Comparison of ENCODE assay signal across 12 cellular contexts in genomic region chr9:83027153-83027867, GRCh38.
DNase-seq lines count a peak whose midpoint lies in the region; ATAC-seq and TF ChIP-seq lines count a peak whose summit lies in the region.
"Had no signal": no experiment of that assay in that cellular context is flagged by ENCODE, and none has a peak within 500 bp of the region (broad histone marks: within the 10 kb centered on the region; RNA-seq: fewer than 3 reads in every experiment).

No MANE protein-coding gene starts in this region.

- POLR2A ChIA-PET in AG04449 (lab: Yijun Ruan, JAX): interaction anchor here (0.6 to 0.9 kb wide), 3 partner anchors 16 to 39 kb away, joined by 3 read pairs; no protein-coding TSS in a partner anchor

- CTCF ChIA-PET in AG04449 (lab: Yijun Ruan, JAX): interaction anchor here (0.8 to 1.3 kb wide), 2 partner anchors 13 to 15 kb away, joined by 3 read pairs; no protein-coding TSS in a partner anchor

- DNase-seq in AG04449 (ENCODE audit: low read depth, low spot score): peak; percentile 60
- DNase-seq in HPDE6-E6E7 (ENCODE audit: extremely low spot score): peak; percentile 84
- DNase-seq in SW480 (ENCODE audit: low spot score): peak; percentile 93
- DNase-seq in foreskin fibroblast: peak; percentile 79 to 89
- no peak for DNase-seq in NCI-H1694 (lab: John Stamatoyannopoulos, UW)
- no peak for DNase-seq in NCI-H2081 treated with DMSO at 0.1 percent for 48 hours (lab: John Stamatoyannopoulos, UW)
- no peak for DNase-seq in DMS79 treated with DMSO at 0.1 percent for 48 hours (lab: John Stamatoyannopoulos, UW)
- DNase-seq: CD4-positive, alpha-beta memory T cell; posterior cingulate gyrus; transverse colon had no signal

- H3K4me3 ChIP-seq in AG04449 (ENCODE audit: low read depth, low read length): no peak overlapping the region
- no peak overlapping the region for H3K4me3 ChIP-seq in foreskin fibroblast (ENCODE audit: low read depth in 1 of 2, low read length in 2 of 2)
- H3K4me3 ChIP-seq: gastroesophageal sphincter, transverse colon had no signal

- ATAC-seq in HG03565 (IDR thresholded peaks at IDR 0.05; ENCODE audit: unreplicated experiment): no peak
- ATAC-seq: gastroesophageal sphincter had no signal

- TF ChIP-seq CTCF in AG04449 (IDR thresholded peaks at IDR 0.05; ENCODE audit: insufficient read depth, low read length, missing control alignments) (no peak), foreskin fibroblast (IDR thresholded peaks at IDR 0.05; ENCODE audit: low read depth, low read length) (no peak)

Comparison
In these comparisons a context has a peak if more than half of its experiments do, and no peak if none do; other contexts are left out.
1. DNase-seq: peak in AG04449 (single experiment), HPDE6-E6E7 (single experiment), SW480 (single experiment) and foreskin fibroblast (2 of 2); none in NCI-H1694 (single experiment), NCI-H2081 treated with DMSO at 0.1 percent for 48 hours (single experiment) and DMS79 treated with DMSO at 0.1 percent for 48 hours (single experiment).